8 cellular contexts compared by ENCODE assay signal in the genomic region with DNA sequence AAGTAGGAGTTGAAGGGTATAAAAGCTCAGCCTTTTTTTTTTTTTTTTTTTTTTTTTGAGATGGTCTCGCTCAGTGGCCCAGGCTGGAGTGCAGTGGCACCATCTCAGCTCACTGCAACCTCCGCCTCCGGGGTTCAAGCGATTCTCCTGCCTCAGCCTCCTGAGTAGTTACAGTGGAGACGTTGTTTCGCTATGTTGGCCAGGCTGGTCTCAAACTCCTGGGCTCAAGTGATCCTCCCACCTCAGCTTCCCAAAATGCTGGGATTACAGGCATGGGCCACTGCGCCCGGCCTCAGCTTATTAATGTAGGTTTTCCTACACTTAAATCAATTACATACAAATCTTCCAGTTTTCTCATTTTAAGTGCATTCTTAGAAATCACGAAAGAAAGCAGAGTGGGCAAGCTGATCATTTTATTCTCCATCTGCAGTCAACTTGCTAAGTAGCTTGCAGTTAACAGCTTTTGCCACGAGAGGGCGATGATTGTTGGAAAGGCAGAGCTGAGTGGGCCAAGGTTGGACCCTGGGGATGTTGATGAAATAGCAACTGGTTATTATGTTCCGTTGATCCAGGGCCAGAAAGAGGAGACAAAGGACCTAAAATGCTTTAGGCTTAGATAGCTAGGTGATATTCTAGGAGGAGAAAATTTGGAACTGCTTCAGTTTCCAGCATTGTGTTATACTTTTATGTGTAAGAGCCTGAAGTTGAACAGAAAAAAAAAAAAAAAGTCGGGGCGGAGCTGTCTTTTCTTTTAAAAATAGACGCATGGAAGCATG.
DNase-seq lines count a peak whose midpoint lies in the region; ATAC-seq and TF ChIP-seq lines count a peak whose summit lies in the region.

No MANE protein-coding gene starts in this region.

- H3K27me3 Mint-ChIP-seq in progenitor cell of endocrine pancreas: no peaks in the 10 kb centered on the region

- H3K9me3 ChIP-seq in cardiac muscle cell (ENCODE audit: low read depth) (no peaks in the 10 kb centered on the region), upper lobe of right lung (no peaks in the 10 kb centered on the region)

- H3K4me3 ChIP-seq in cardiac muscle cell (no peak overlapping the region), upper lobe of right lung (no peak overlapping the region)

- peaks cover 2% of the 10 kb centered on the region for H3K4me1 Mint-ChIP-seq in progenitor cell of endocrine pancreas (ENCODE audit: low read depth)

- H3K27ac ChIP-seq in cardiac muscle cell: no peak overlapping the region
- H3K27ac ChIP-seq in upper lobe of right lung: peak overlapping the region; percentile 17

- DNase-seq in GDM1 (lab: John Stamatoyannopoulos, UW) (peak; percentile 42), NCI-H1048 (lab: John Stamatoyannopoulos, UW) (peak; percentile 26), SKM-1 treated with dmso at 0.1 percent for 144 hours (lab: John Stamatoyannopoulos, UW; ENCODE audit: unreplicated experiment) (peak; percentile 24), cardiac muscle cell (ENCODE audit: low read depth in 1 of 2, low spot score in 1 of 2) (peak; percentile 77 to 96), progenitor cell of endocrine pancreas (ENCODE audit: low spot score, unreplicated experiment) (peak; percentile 72), upper lobe of right lung (peak; percentile 70)
- DNase-seq in activated naive CD4-positive, alpha-beta T cell treated with anti-CD3 and anti-CD28 coated beads, Interleukin-2, amount 50 U/mL, for 16 hours: peak; percentile 67

- TF ChIP-seq CTCF in cardiac muscle cell (IDR thresholded peaks at IDR 0.05; ENCODE audit: low read depth, low read length) (peak; percentile 86), progenitor cell of endocrine pancreas (IDR thresholded peaks at IDR 0.05; ENCODE audit: unreplicated experiment) (peak; percentile 91), upper lobe of right lung (IDR thresholded peaks at IDR 0.05) (peak; percentile 91)

- H3K36me3 ChIP-seq in cardiac muscle cell (no peaks in the 10 kb centered on the region), upper lobe of right lung (no peaks in the 10 kb centered on the region)

- H3K9me3 Mint-ChIP-seq in progenitor cell of endocrine pancreas (ENCODE audit: low read depth): no peaks in the 10 kb centered on the region

- H3K27me3 ChIP-seq in cardiac muscle cell (no peaks in the 10 kb centered on the region), upper lobe of right lung (no peaks in the 10 kb centered on the region)

- ATAC-seq in upper lobe of right lung: peak; percentile 90
- no peak for ATAC-seq in HG03097 (IDR thresholded peaks at IDR 0.05; ENCODE audit: low FRiP score, unreplicated experiment)

- H3K4me1 ChIP-seq in cardiac muscle cell (ENCODE audit: low read depth): peaks cover 4% of the 10 kb centered on the region
- peaks cover 17% of the 10 kb centered on the region for H3K4me1 ChIP-seq in upper lobe of right lung

- H3K27ac Mint-ChIP-seq in progenitor cell of endocrine pancreas: no peak overlapping the region

- H3K4me3 Mint-ChIP-seq in progenitor cell of endocrine pancreas (ENCODE audit: low read depth): no peak overlapping the region

- H3K36me3 Mint-ChIP-seq in progenitor cell of endocrine pancreas (ENCODE audit: insufficient read depth): no peaks in the 10 kb centered on the region

- intact Hi-C loops in upper lobe of right lung (cut with DNase I): no loop called here

Comparison
In these comparisons a context has a peak if more than half of its experiments do, and no peak if none do; other contexts are left out.
1. DNase-seq: peak in every context shown above with its lines; median percentile 86 in cardiac muscle cell; 72 in progenitor cell of endocrine pancreas; 70 in upper lobe of right lung; 67 in activated naive CD4-positive, alpha-beta T cell treated with anti-CD3 and anti-CD28 coated beads, Interleukin-2, amount 50 U/mL, for 16 hours; 42 in GDM1; 26 in NCI-H1048; 24 in SKM-1 treated with dmso at 0.1 percent for 144 hours.